Comparison of ENCODE assay signal across 8 cellular contexts in the genomic region with DNA sequence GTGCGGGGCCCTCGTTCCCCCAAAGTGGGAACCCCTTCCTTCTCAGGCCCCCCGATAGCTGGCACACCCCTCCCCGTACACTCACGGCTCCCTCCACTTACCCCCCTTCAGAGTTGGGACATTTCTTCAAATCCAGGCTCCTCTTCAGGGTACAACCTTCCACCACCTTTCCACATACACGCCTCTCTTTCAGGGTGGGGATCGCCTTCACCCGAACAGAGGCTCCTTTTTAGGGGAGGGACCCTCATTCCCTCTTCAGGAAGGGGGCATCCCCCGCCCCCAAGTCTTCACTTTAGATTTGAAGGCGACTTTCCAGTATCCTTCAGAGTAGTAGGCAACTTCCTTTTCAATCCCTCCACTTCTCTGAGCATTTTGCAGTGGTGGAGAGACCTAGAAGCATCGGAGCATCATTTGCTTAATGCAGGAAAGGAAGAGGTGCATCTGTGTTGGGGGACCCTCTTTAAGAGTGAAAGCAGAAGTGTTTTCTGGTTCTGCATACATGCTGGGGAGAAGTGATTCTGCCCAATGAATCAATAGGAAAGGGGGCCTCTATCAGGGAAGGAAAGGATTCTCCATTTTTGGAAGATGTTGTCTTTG. TPM values are rescaled to one million over a fixed set of nuclear protein-coding genes. Genes with fewer than 3 reads are reported as not detected.
DNase-seq lines count a peak whose midpoint lies in the region; ATAC-seq and TF ChIP-seq lines count a peak whose summit lies in the region.

No MANE protein-coding gene starts in this region.

- peak overlapping the region; percentile 83 for H3K9ac ChIP-seq in Loucy (ENCODE audit: low read depth, low read length, poor library complexity, severe bottlenecking)

- peaks cover 34% of the 10 kb centered on the region for H4K20me1 ChIP-seq in Loucy (ENCODE audit: insufficient read depth, low read length, poor library complexity, severe bottlenecking)

- peaks cover 55% of the 10 kb centered on the region for H3K79me2 ChIP-seq in Loucy (ENCODE audit: insufficient read depth, low read length)

- H3K27ac ChIP-seq in brain microvascular endothelial cell (peak overlapping the region; percentile 73), lower lobe of right lung (peak overlapping the region; percentile 91)

- H2AFZ ChIP-seq in Loucy (ENCODE audit: low read length): peak overlapping the region; percentile 89

- H3K4me2 ChIP-seq in Loucy (ENCODE audit: low read depth, low read length, poor library complexity, severe bottlenecking): peak overlapping the region; percentile 82

- H3K4me1 ChIP-seq in Loucy (ENCODE audit: insufficient read depth, low read length, poor library complexity, severe bottlenecking) (peaks cover 32% of the 10 kb centered on the region), lower lobe of right lung (peaks cover 23% of the 10 kb centered on the region)

- TF ChIP-seq CTCF in Loucy (conservative IDR thresholded peaks at IDR 0.05; ENCODE audit: low read length): no peak
- no peak for TF ChIP-seq CTCF in brain microvascular endothelial cell (IDR thresholded peaks at IDR 0.05; ENCODE audit: low read depth, low read length, missing control alignments)
- TF ChIP-seq CTCF in lower lobe of right lung (IDR thresholded peaks at IDR 0.05): no peak

- H3K9me2 ChIP-seq in Loucy (replicated peaks; ENCODE audit: low read depth, low read length): no peaks in the 10 kb centered on the region

- in situ Hi-C loops in brain microvascular endothelial cell (cut with HindIII; ENCODE audit: low pct_ligation_motif_present, low sequenced_read_pairs): no loop called here

- no peaks in the 10 kb centered on the region for H3K36me3 ChIP-seq in Loucy (ENCODE audit: insufficient read depth, low read length)
- H3K36me3 ChIP-seq in brain microvascular endothelial cell (replicated peaks): no peaks in the 10 kb centered on the region
- no peaks in the 10 kb centered on the region for H3K36me3 ChIP-seq in lower lobe of right lung

- ATAC-seq in GM18498 (IDR thresholded peaks at IDR 0.05; ENCODE audit: unreplicated experiment) (peak; percentile 28), GM21737 (IDR thresholded peaks at IDR 0.05; ENCODE audit: unreplicated experiment) (peak; percentile 26), lower lobe of right lung (peak; percentile 49 to 52)

- DNase-seq in brain microvascular endothelial cell (no peak), lower lobe of right lung (no peak), HCEC 1CT (no peak), ureter (ENCODE audit: low spot score) (no peak), NCI-H2171 treated with DMSO at 0.1 percent for 48 hours (lab: John Stamatoyannopoulos, UW) (no peak)

- H3K4me3 ChIP-seq in Loucy (ENCODE audit: low read length, poor library complexity, severe bottlenecking) (peak overlapping the region; percentile 89), brain microvascular endothelial cell (ENCODE audit: low read depth, low read length) (peak overlapping the region; percentile 95), lower lobe of right lung (peak overlapping the region; percentile 89)

- intact Hi-C loops in lower lobe of right lung (cut with DNase I): no loop called here

- H3K27me3 ChIP-seq in Loucy (ENCODE audit: insufficient read depth, low read length, poor library complexity, severe bottlenecking): no peaks in the 10 kb centered on the region
- H3K27me3 ChIP-seq in brain microvascular endothelial cell (replicated peaks): no peaks in the 10 kb centered on the region
- H3K27me3 ChIP-seq in lower lobe of right lung (ENCODE audit: low read depth): no peaks in the 10 kb centered on the region

- no peaks in the 10 kb centered on the region for H3K9me3 ChIP-seq in Loucy (ENCODE audit: insufficient read depth, low read depth, low read length)
- no peaks in the 10 kb centered on the region for H3K9me3 ChIP-seq in lower lobe of right lung

- H3F3A ChIP-seq in Loucy (ENCODE audit: low read depth): no peaks in the 10 kb centered on the region

RNA-seq across cellular contexts. Expression of a gene that starts 0.8 kb away (rescaled TPM):
- 109 TPM for total RNA-seq in lower lobe of right lung
- total RNA-seq in ureter: 99.1 TPM
